ENCODE assay signal across 10 cellular contexts in genomic region chr19:15533522-15533830, GRCh38. TPM values are rescaled to one million over a fixed set of nuclear protein-coding genes. Genes with fewer than 3 reads are reported as not detected.
"Had no signal": no experiment of that assay in that cellular context is flagged by ENCODE, and none has a peak within 500 bp of the region (broad histone marks: within the 10 kb centered on the region; RNA-seq: fewer than 3 reads in every experiment).

No MANE protein-coding gene starts in this region.

RNA-seq across cellular contexts. Expression of gene CYP4F22, which starts 25.2 kb away (rescaled TPM):
- total RNA-seq: ascending aorta, cardiac muscle cell, chondrocyte, M059J, OCI-LY7, PC-9, Right ventricle myocardium inferior, SK-MEL-5 had no signal
- polyA plus RNA-seq: cardiac muscle cell had no signal

RNA-seq across cellular contexts. Expression of gene PGLYRP2, which starts 54.2 kb away (rescaled TPM):
- total RNA-seq: ascending aorta, cardiac muscle cell, chondrocyte, OCI-LY7, PC-9, Right ventricle myocardium inferior, SK-MEL-5, T-helper 17 cell, WTC11 had no signal
- polyA plus RNA-seq: cardiac muscle cell had no signal
